1 cellular context compared by ENCODE assay signal in genomic region chr1:206895837-206896242, GRCh38.
TF ChIP-seq lines count a peak whose summit lies in the region.

No MANE protein-coding gene starts in this region.

TF ChIP-seq in IMR-90, 13 proteins besides CTCF, POLR2A, EP300 and RAD21 (continued from another document):
- no peak for TF ChIP-seq ELK1 (IDR thresholded peaks at IDR 0.05; ENCODE audit: borderline replicate concordance, low read depth, low read length)
- 0 out of 2 replicates have a peak, but pooled peaks have one; percentile 14 for TF ChIP-seq FOS (IDR thresholded peaks at IDR 0.05; ENCODE audit: low read depth, low read length)
